9 cellular contexts compared by ENCODE assay signal in the genomic region with DNA sequence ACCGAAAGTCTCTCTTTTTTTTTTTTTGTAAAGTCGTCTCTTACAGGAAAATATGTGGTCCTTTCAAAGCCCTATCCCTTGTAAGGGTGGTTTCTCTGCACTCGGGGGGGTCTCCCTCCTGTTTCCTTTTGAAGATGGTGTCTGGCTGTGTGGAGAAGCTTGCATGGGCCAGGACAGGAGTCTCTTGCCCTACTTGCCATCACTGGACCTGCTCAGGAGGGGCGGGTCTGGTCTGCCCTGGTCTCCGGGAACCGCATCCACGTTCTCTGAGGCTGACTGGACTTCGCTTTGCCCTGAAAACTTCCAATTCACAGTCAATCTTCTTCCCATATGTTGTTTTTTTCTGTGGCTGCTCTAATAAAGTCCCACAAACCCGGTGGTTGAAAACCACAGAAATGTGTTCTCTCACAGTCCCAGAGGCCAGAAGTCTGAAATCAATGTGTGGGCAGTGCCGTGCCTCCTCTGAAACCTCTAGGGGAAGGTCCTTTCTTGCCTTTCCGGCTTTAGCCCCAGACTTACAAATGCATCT.
DNase-seq lines count a peak whose midpoint lies in the region; ATAC-seq and TF ChIP-seq lines count a peak whose summit lies in the region.
"Had no signal": no experiment of that assay in that cellular context is flagged by ENCODE, and none has a peak within 500 bp of the region (broad histone marks: within the 10 kb centered on the region; RNA-seq: fewer than 3 reads in every experiment).

No MANE protein-coding gene starts in this region.

- H4K91ac ChIP-seq in H9 (ENCODE audit: insufficient read length, low read depth, low read length), result no peak overlapping the region

- ATAC-seq in GM21390 (IDR thresholded peaks at IDR 0.05; ENCODE audit: unreplicated experiment), result peak; percentile 72

- H2AK5ac ChIP-seq in H9 (ENCODE audit: insufficient read length, low read length), result no peak overlapping the region

- H4K20me1 ChIP-seq in SK-N-SH (ENCODE audit: insufficient read depth), result no peaks in the 10 kb centered on the region
- H4K20me1 ChIP-seq in H9 (ENCODE audit: control insufficient read depth, insufficient read depth, insufficient read length), result no peaks in the 10 kb centered on the region

- no peaks in the 10 kb centered on the region for H3K9me3 ChIP-seq in endodermal cell (ENCODE audit: control insufficient read depth, low read length)
- no peaks in the 10 kb centered on the region for H3K9me3 ChIP-seq in suprapubic skin
- no peaks in the 10 kb centered on the region for H3K9me3 ChIP-seq in SK-N-SH
- H3K9me3 ChIP-seq in H9 (ENCODE audit: control insufficient read depth, low read depth, low read length), result no peaks in the 10 kb centered on the region

- no peaks in the 10 kb centered on the region for H3F3A ChIP-seq in SK-N-SH (replicated peaks; ENCODE audit: insufficient read depth)

- H2BK5ac ChIP-seq in H9 (ENCODE audit: insufficient read length, low read length), result no peak overlapping the region

- no peaks in the 10 kb centered on the region for H3K79me1 ChIP-seq in H9 (ENCODE audit: insufficient read depth, low read depth, low read length, poor library complexity, severe bottlenecking)

- H3K4me1 ChIP-seq in endodermal cell (ENCODE audit: control insufficient read depth, insufficient read depth, low read length) (no peaks in the 10 kb centered on the region), suprapubic skin (no peaks in the 10 kb centered on the region), SK-N-SH (ENCODE audit: control insufficient read depth in 1 of 2, insufficient read depth in 2 of 2, low read depth in 1 of 2, low read length in 1 of 2) (no peaks in the 10 kb centered on the region; a peak in 1 of 4 replicates), H9 (ENCODE audit: insufficient read depth, low read length) (peaks cover 2% of the 10 kb centered on the region; the same call in 1 of the 2 replicates)

- H3K9ac ChIP-seq in endodermal cell (ENCODE audit: extremely low read depth, low read length, poor library complexity, severe bottlenecking) (no peak overlapping the region), SK-N-SH (no peak overlapping the region), H9 (ENCODE audit: extremely low read depth, insufficient read length, low read length) (no peak overlapping the region)

- H3K4me3 ChIP-seq in endodermal cell (ENCODE audit: low read length), result no peak overlapping the region
- H3K4me3 ChIP-seq in suprapubic skin, result no peak overlapping the region
- no peak overlapping the region for H3K4me3 ChIP-seq in SK-N-SH (ENCODE audit: low read depth in 2 of 2, low read length in 1 of 2)

- no peak overlapping the region for H3K18ac ChIP-seq in H9 (ENCODE audit: insufficient read length, low read depth, low read length)

- H3K23ac ChIP-seq in H9 (ENCODE audit: insufficient read length, low read depth, low read length), result no peak overlapping the region

- no peak for TF ChIP-seq RAD21 in SK-N-SH (IDR thresholded peaks at IDR 0.05; ENCODE audit: low read length)

- H2BK12ac ChIP-seq in H9 (ENCODE audit: insufficient read length, low read depth, low read length), result no peak overlapping the region

- no peak for TF ChIP-seq CTCF in endodermal cell (conservative IDR thresholded peaks at IDR 0.05)
- no peak for TF ChIP-seq CTCF in suprapubic skin (IDR thresholded peaks at IDR 0.05)
- no peak for TF ChIP-seq CTCF in SK-N-SH (IDR thresholded peaks at IDR 0.05)
- TF ChIP-seq CTCF in H9 (conservative IDR thresholded peaks at IDR 0.05), result no peak

- H3K27ac ChIP-seq in endodermal cell (ENCODE audit: low read depth, low read length) (no peak overlapping the region), suprapubic skin (no peak overlapping the region), SK-N-SH (ENCODE audit: low read depth in 2 of 2, low read length in 1 of 2) (no peak overlapping the region), H9 (ENCODE audit: insufficient read length, low read depth, low read length) (no peak overlapping the region)
- H3K27ac ChIP-seq: HL-60 had no signal

- H4K8ac ChIP-seq in H9 (replicated peaks; ENCODE audit: insufficient read length, low read depth, low read length), result no peak overlapping the region

- no peaks in the 10 kb centered on the region for H3K79me2 ChIP-seq in SK-N-SH (ENCODE audit: insufficient read depth)
- H3K79me2 ChIP-seq in H9 (ENCODE audit: insufficient read depth, low read length), result no peaks in the 10 kb centered on the region

- H3K9me2 ChIP-seq in SK-N-SH, result no peaks in the 10 kb centered on the region

- no peak overlapping the region for H3T11ph ChIP-seq in H9 (ENCODE audit: low read length)

- TF ChIP-seq POLR2A in suprapubic skin (IDR thresholded peaks at IDR 0.05), result no peak

- DNase-seq in EH (ENCODE audit: low read depth), result peak; percentile 94
- DNase-seq in M059J (ENCODE audit: low read depth), result peak; percentile 95
- peak; percentile 34 for DNase-seq in endodermal cell
- DNase-seq in suprapubic skin (ENCODE audit: low spot score in 2 of 2), result no peak
- no peak for DNase-seq in stimulated activated CD4-positive, alpha-beta T cell treated with anti-CD3 and anti-CD28 coated beads, Interleukin-12 subunit alpha, Interleukin-12 subunit beta, amount 100 ng/mL, for 4 hours
- no peak for DNase-seq in SK-N-SH
- DNase-seq in H9, result no peak

- no peak overlapping the region for H3K56ac ChIP-seq in H9 (ENCODE audit: insufficient read length, low read depth, low read length)

- H3K4ac ChIP-seq in H9 (ENCODE audit: low read depth, low read length), result no peak overlapping the region

- POLR2A ChIA-PET in SK-N-SH (lab: Yijun Ruan, JAX), result no interaction called here

- H3K36me3 ChIP-seq in endodermal cell (ENCODE audit: control insufficient read depth, insufficient read depth, low read length) (no peaks in the 10 kb centered on the region), suprapubic skin (no peaks in the 10 kb centered on the region), SK-N-SH (replicated peaks in 1 of 2; ENCODE audit: control insufficient read depth in 1 of 2, insufficient read depth in 2 of 2, low read length in 1 of 2) (no peaks in the 10 kb centered on the region)

- H3K27me3 ChIP-seq in endodermal cell (ENCODE audit: control insufficient read depth, insufficient read depth, low read length, poor library complexity, severe bottlenecking) (no peaks in the 10 kb centered on the region), suprapubic skin (no peaks in the 10 kb centered on the region), SK-N-SH (ENCODE audit: insufficient read depth) (no peaks in the 10 kb centered on the region), H9 (ENCODE audit: insufficient read depth, low read length) (no peaks in the 10 kb centered on the region)

- CTCF ChIA-PET in SK-N-SH (lab: Yijun Ruan, JAX), result no interaction called here

- H3K23me2 ChIP-seq in H9 (ENCODE audit: insufficient read length, low read depth, low read length, poor library complexity, severe bottlenecking), result no peaks in the 10 kb centered on the region

- H2AFZ ChIP-seq in SK-N-SH (ENCODE audit: low read depth), result no peak overlapping the region
- H2AFZ ChIP-seq in H9 (ENCODE audit: low read length), result no peak overlapping the region

- H4K5ac ChIP-seq in H9 (ENCODE audit: insufficient read length, low read depth, low read length), result no peak overlapping the region

- H3K14ac ChIP-seq in H9 (ENCODE audit: insufficient read depth, low read length), result no peak overlapping the region; the same call in 1 of the 2 replicates

- H3K4me3 Mint-ChIP-seq in endodermal cell, result no peak overlapping the region
- no peak overlapping the region for H3K4me3 Mint-ChIP-seq in H9

- WGBS in endodermal cell (ENCODE audit: insufficient coverage in 1 of 2, insufficient read length in 1 of 2), 2 experiments, result 74 to 80% methylated on average over 7 to 11 of the region's 11 CpGs
- 44% methylated on average over 11 of the region's 11 CpGs for WGBS in suprapubic skin
- 72% methylated on average over 11 of the region's 11 CpGs for WGBS in SK-N-SH (ENCODE audit: low lambda C conversion rate)
- WGBS in H9 (ENCODE audit: extremely low coverage, insufficient read length, low lambda C conversion rate), result no CpG with 5 or more reads among the region's 11 CpGs

- H3K27ac Mint-ChIP-seq in endodermal cell (no peak overlapping the region), H9 (no peak overlapping the region)

- H3K36me3 Mint-ChIP-seq in endodermal cell (ENCODE audit: low read depth), result no peaks in the 10 kb centered on the region
- no peaks in the 10 kb centered on the region for H3K36me3 Mint-ChIP-seq in H9 (ENCODE audit: insufficient read depth in 1 of 3, low read depth in 3 of 3)

- H2BK120ac ChIP-seq in H9 (ENCODE audit: low read depth, low read length, poor library complexity, severe bottlenecking), result no peak overlapping the region

- peaks cover 7% of the 10 kb centered on the region for H3K4me1 Mint-ChIP-seq in endodermal cell
- H3K4me1 Mint-ChIP-seq in H9, result peaks cover 13 to 29% of the 10 kb centered on the region in 2 experiments

- no peaks in the 10 kb centered on the region for H3K9me3 Mint-ChIP-seq in endodermal cell
- no peaks in the 10 kb centered on the region; a peak in 4 of 5 replicates for H3K9me3 Mint-ChIP-seq in H9

- H3K27me3 Mint-ChIP-seq in endodermal cell (ENCODE audit: insufficient read depth) (peaks cover 17% of the 10 kb centered on the region), H9 (ENCODE audit: low read depth) (peaks cover 11% of the 10 kb centered on the region)

- H3K4me2 ChIP-seq in SK-N-SH (no peak overlapping the region), H9 (ENCODE audit: insufficient read depth, insufficient read length, low read length) (no peak overlapping the region)

- H2BK15ac ChIP-seq in H9 (ENCODE audit: low read depth, low read length), result no peak overlapping the region

- TF ChIP-seq EP300 in suprapubic skin (IDR thresholded peaks at IDR 0.05), result no peak
- no peak for TF ChIP-seq EP300 in SK-N-SH (IDR thresholded peaks at IDR 0.05; ENCODE audit: borderline replicate concordance in 1 of 2, low read depth in 1 of 2, low read length in 1 of 2)

- no peak overlapping the region for H2BK20ac ChIP-seq in H9 (ENCODE audit: low read depth, low read length, poor library complexity, severe bottlenecking)

TF ChIP-seq in SK-N-SH, 30 proteins besides CTCF, POLR2A, EP300 and RAD21 (continues in another document):
- TF ChIP-seq POLR2AphosphoS5 (IDR thresholded peaks at IDR 0.05; ENCODE audit: low read depth, low read length) (no peak), TEAD4 (IDR thresholded peaks at IDR 0.05; ENCODE audit: borderline replicate concordance, insufficient read depth) (no peak), NFIC (IDR thresholded peaks at IDR 0.05; ENCODE audit: borderline replicate concordance) (no peak)
- TF ChIP-seq, protein P1, sequence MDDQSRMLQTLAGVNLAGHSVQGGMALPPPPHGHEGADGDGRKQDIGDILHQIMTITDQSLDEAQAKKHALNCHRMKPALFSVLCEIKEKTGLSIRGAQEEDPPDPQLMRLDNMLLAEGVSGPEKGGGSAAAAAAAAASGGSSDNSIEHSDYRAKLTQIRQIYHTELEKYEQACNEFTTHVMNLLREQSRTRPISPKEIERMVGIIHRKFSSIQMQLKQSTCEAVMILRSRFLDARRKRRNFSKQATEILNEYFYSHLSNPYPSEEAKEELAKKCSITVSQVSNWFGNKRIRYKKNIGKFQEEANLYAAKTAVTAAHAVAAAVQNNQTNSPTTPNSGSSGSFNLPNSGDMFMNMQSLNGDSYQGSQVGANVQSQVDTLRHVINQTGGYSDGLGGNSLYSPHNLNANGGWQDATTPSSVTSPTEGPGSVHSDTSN (IDR thresholded peaks at IDR 0.05), result no peak

Comparison
In these comparisons a context has a peak if more than half of its experiments do, and no peak if none do; other contexts are left out.
1. DNase-seq: peak in EH (single experiment), M059J (single experiment) and endodermal cell (single experiment); none in suprapubic skin (0 of 2), stimulated activated CD4-positive, alpha-beta T cell treated with anti-CD3 and anti-CD28 coated beads, Interleukin-12 subunit alpha, Interleukin-12 subunit beta, amount 100 ng/mL, for 4 hours (single experiment), SK-N-SH (single experiment) and H9 (single experiment).